Comparison of ENCODE assay signal across 1 cellular context in the genomic region with DNA sequence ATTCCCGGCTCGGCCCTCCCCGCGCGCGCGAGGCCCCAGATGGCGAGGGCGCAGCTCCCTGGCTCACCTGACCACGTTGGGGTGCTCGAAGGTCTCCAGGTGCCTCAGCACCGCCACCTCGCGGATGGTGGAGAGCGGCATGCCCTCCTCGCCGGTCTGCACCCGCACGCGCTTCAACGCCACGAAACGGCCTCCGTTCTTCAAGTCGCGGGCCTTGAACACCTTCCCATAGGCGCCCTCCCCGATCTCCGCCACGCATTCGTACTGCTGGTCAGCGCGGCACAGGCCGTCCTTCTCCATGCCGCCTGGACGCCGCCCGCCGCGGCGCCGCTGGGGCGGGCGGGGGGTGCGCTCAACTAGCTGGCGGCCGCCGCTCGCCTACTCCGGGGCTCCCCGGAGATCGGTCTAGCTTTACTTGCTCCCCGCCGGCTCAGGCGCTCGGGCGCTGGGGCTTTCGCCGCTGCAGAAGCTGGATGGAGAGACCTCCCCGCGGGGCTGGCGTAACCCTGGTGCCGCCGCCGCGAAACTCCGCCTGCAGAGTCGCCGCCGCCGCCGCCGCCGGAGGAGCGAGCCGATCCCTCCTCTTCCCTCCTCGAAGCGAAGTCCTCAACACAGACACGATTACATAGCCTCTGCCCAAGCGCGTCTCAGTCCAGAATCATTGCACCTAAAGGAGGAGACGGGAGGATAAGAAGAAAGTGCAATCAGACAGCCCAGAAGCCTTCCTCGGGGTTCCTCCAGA.
TF ChIP-seq lines count a peak whose summit lies in the region.

No MANE protein-coding gene starts in this region.

TF ChIP-seq in H1, 55 proteins besides CTCF, POLR2A, EP300 and RAD21 (continued from another document):
- TF ChIP-seq, protein P1, sequence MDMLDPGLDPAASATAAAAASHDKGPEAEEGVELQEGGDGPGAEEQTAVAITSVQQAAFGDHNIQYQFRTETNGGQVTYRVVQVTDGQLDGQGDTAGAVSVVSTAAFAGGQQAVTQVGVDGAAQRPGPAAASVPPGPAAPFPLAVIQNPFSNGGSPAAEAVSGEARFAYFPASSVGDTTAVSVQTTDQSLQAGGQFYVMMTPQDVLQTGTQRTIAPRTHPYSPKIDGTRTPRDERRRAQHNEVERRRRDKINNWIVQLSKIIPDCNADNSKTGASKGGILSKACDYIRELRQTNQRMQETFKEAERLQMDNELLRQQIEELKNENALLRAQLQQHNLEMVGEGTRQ (IDR thresholded peaks at IDR 0.05; ENCODE audit: low read length) = 0 out of 2 replicates have a peak, but pooled peaks have one; percentile 7
- TF ChIP-seq, protein P2, sequence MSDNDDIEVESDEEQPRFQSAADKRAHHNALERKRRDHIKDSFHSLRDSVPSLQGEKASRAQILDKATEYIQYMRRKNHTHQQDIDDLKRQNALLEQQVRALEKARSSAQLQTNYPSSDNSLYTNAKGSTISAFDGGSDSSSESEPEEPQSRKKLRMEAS (IDR thresholded peaks at IDR 0.05) = peak; percentile 98
- no peak; the same call in 1 of the 2 replicates for TF ChIP-seq POLR2AphosphoS5 (IDR thresholded peaks at IDR 0.05; ENCODE audit: low read depth, low read length)
- no peak for TF ChIP-seq CHD2 (IDR thresholded peaks at IDR 0.05; ENCODE audit: low read length)
- TF ChIP-seq SP1 (IDR thresholded peaks at IDR 0.05; ENCODE audit: low read depth, low read length) = no peak
- TF ChIP-seq BACH1 (IDR thresholded peaks at IDR 0.05; ENCODE audit: low read length) = no peak
- TF ChIP-seq NANOG (IDR thresholded peaks at IDR 0.05; ENCODE audit: insufficient read depth, low read depth, low read length, poor library complexity, severe bottlenecking) = no peak
- peak; percentile 82 for TF ChIP-seq ASH2L (IDR thresholded peaks at IDR 0.05; ENCODE audit: low read length)
- TF ChIP-seq SUZ12 (IDR thresholded peaks at IDR 0.05; ENCODE audit: low read length) = peak; percentile 21; the same call in 1 of the 2 replicates
- peak; percentile 39 for TF ChIP-seq TAF7 (optimal IDR thresholded peaks at IDR 0.05; ENCODE audit: borderline replicate concordance, low read depth, low read length)
- TF ChIP-seq RBBP5 (IDR thresholded peaks at IDR 0.05; ENCODE audit: borderline replicate concordance, low read depth, low read length) = peak; percentile 25; the same call in 1 of the 2 replicates
- no peak for TF ChIP-seq JUN (IDR thresholded peaks at IDR 0.05; ENCODE audit: low read depth, low read length)
- no peak for TF ChIP-seq SIRT6 (IDR thresholded peaks at IDR 0.05; ENCODE audit: low read length)
- no peak for TF ChIP-seq CBX8 (IDR thresholded peaks at IDR 0.05; ENCODE audit: borderline replicate concordance, low read depth, low read length)
- no peak for TF ChIP-seq MAFK (IDR thresholded peaks at IDR 0.05; ENCODE audit: low read depth, low read length)
- TF ChIP-seq TBP (IDR thresholded peaks at IDR 0.05; ENCODE audit: low read depth, low read length) = no peak
- TF ChIP-seq YY1 (IDR thresholded peaks at IDR 0.05; ENCODE audit: low read depth, low read length) = 0 out of 2 replicates have a peak, but pooled peaks have one; percentile 49
- peak in 1 of 2 experiments; percentile 78; a peak in 2 of 4 replicates for TF ChIP-seq SIN3A (conservative IDR thresholded peaks at IDR 0.05 in 1 of 2, IDR thresholded peaks at IDR 0.05 in 1 of 2; ENCODE audit: low read depth in 1 of 2, low read length in 2 of 2)
- TF ChIP-seq SP4 (IDR thresholded peaks at IDR 0.05; ENCODE audit: low read length) = no peak
- TF ChIP-seq HDAC2 (IDR thresholded peaks at IDR 0.05; ENCODE audit: borderline replicate concordance in 1 of 2, low read depth in 2 of 2, low read length in 2 of 2) = peak in 1 of 2 experiments; percentile 65; a peak in 1 of 4 replicates
